ENCODE assay signal across 9 cellular contexts in genomic region chr5:64506567-64507321, GRCh38. TPM values are rescaled to one million over a fixed set of nuclear protein-coding genes. Genes with fewer than 3 reads are reported as not detected.
DNase-seq lines count a peak whose midpoint lies in the region; ATAC-seq, FAIRE-seq and TF ChIP-seq lines count a peak whose summit lies in the region.
"Had no signal": no experiment of that assay in that cellular context is flagged by ENCODE, and none has a peak within 500 bp of the region (broad histone marks: within the 10 kb centered on the region; RNA-seq: fewer than 3 reads in every experiment).

No MANE protein-coding gene starts in this region.

- no peaks in the 10 kb centered on the region for H3K36me3 ChIP-seq in astrocyte (ENCODE audit: insufficient read depth, low read length)
- H3K36me3 ChIP-seq in iPS DF 6.9 (ENCODE audit: control insufficient read depth, insufficient read depth, low read length) = no peaks in the 10 kb centered on the region

- H3K4me3 ChIP-seq in GM12875 (ENCODE audit: low read depth, low read length) (no peak overlapping the region), astrocyte (ENCODE audit: insufficient read depth, low read depth, low read length) (peak overlapping the region; percentile 62), iPS DF 6.9 (ENCODE audit: low read length) (peak overlapping the region; percentile 54; the same call in 1 of the 2 replicates)

- WGBS in iPS DF 6.9 (ENCODE audit: insufficient coverage, insufficient read length) = no CpG with 5 or more reads among the region's 43 CpGs

- H3K27ac ChIP-seq in astrocyte (ENCODE audit: low read depth, low read length) = no peak overlapping the region
- no peak overlapping the region for H3K27ac ChIP-seq in iPS DF 6.9 (ENCODE audit: low read length)

- no peaks in the 10 kb centered on the region for H4K20me1 ChIP-seq in astrocyte (ENCODE audit: insufficient read depth, low read length)

- no peak overlapping the region for H3K27ac Mint-ChIP-seq in astrocyte (ENCODE audit: unreplicated experiment)
- no peak overlapping the region for H3K27ac Mint-ChIP-seq in CD14-positive monocyte

- H3K4me1 Mint-ChIP-seq in astrocyte (ENCODE audit: low read depth, unreplicated experiment) = peaks cover 19% of the 10 kb centered on the region
- no peaks in the 10 kb centered on the region for H3K4me1 Mint-ChIP-seq in CD14-positive monocyte

- peak; percentile 24 for ATAC-seq in sciatic nerve
- ATAC-seq in GM21717 (IDR thresholded peaks at IDR 0.05; ENCODE audit: unreplicated experiment) = no peak

- peaks cover 1% of the 10 kb centered on the region for H3K9me3 Mint-ChIP-seq in astrocyte (ENCODE audit: unreplicated experiment)
- peaks cover 3 to 17% (median 9%) of the 10 kb centered on the region in 7 donors for H3K9me3 Mint-ChIP-seq in CD14-positive monocyte

- FAIRE-seq in astrocyte (lab: Jason Lieb, UNC) = no peak

- H3K9me3 ChIP-seq in astrocyte (ENCODE audit: insufficient read depth, low read depth, low read length) = no peaks in the 10 kb centered on the region
- H3K9me3 ChIP-seq in iPS DF 6.9 (ENCODE audit: control insufficient read depth, insufficient read depth, low read length) = no peaks in the 10 kb centered on the region

- no peaks in the 10 kb centered on the region for H3K79me2 ChIP-seq in astrocyte (ENCODE audit: insufficient read depth, low read length)

- H3K4me1 ChIP-seq in astrocyte (ENCODE audit: insufficient read depth, low read length) (no peaks in the 10 kb centered on the region), iPS DF 6.9 (ENCODE audit: control insufficient read depth, insufficient read depth, low read length) (peaks cover 5% of the 10 kb centered on the region; the same call in 1 of the 2 replicates)

- no peak for DNase-seq in astrocyte (ENCODE audit: low read depth)
- DNase-seq in iPS DF 6.9 (ENCODE audit: low read depth, low spot score) = no peak
- no peak for DNase-seq in sciatic nerve (ENCODE audit: low spot score)
- DNase-seq in CD14-positive monocyte (ENCODE audit: low spot score) = no peak
- DNase-seq in COR-L47 (lab: John Stamatoyannopoulos, UW) = no peak
- DNase-seq in ureter (ENCODE audit: low spot score) = no peak

- peak overlapping the region; percentile 96 for H2AFZ ChIP-seq in astrocyte (ENCODE audit: low read depth, low read length)

- intact Hi-C loops in sciatic nerve (cut with DNase I) = no loop called here
- intact Hi-C loops in CD14-positive monocyte (cut with micrococcal nuclease) = no loop called here

- H3K27me3 ChIP-seq in astrocyte (ENCODE audit: insufficient read depth, low read length) = peaks cover 28% of the 10 kb centered on the region
- H3K27me3 ChIP-seq in iPS DF 6.9 (ENCODE audit: control insufficient read depth, insufficient read depth, low read length) = peaks cover 8% of the 10 kb centered on the region

- H3K9ac ChIP-seq in astrocyte (ENCODE audit: low read length) = peak overlapping the region; percentile 55

- TF ChIP-seq CTCF in GM12875 (IDR thresholded peaks at IDR 0.05; ENCODE audit: borderline replicate concordance, insufficient read depth, low read depth, low read length) (0 out of 2 replicates have a peak, but pooled peaks have one; percentile 7), astrocyte (IDR thresholded peaks at IDR 0.05; ENCODE audit: insufficient read depth, low read depth, low read length) (no peak), CD14-positive monocyte (IDR thresholded peaks at IDR 0.05) (no peak)

- peak overlapping the region; percentile 98 for H3K4me2 ChIP-seq in astrocyte (ENCODE audit: low read length)

- H3K27me3 Mint-ChIP-seq in astrocyte (ENCODE audit: low read depth, unreplicated experiment) (peaks cover 64% of the 10 kb centered on the region), CD14-positive monocyte (ENCODE audit: low read depth in 3 of 3) (peaks cover 40 to 42% (median 42%) of the 10 kb centered on the region in 3 donors)

- H3K4me3 Mint-ChIP-seq in astrocyte (ENCODE audit: unreplicated experiment) (peak overlapping the region; percentile 83), CD14-positive monocyte (peak overlapping the region in 1 of 2 donors; percentile 72)

- H3K36me3 Mint-ChIP-seq in astrocyte (ENCODE audit: low read depth, unreplicated experiment) (no peaks in the 10 kb centered on the region), CD14-positive monocyte (no peaks in the 10 kb centered on the region)

RNA-seq across cellular contexts. Expression of gene RGS7BP, which starts 0.9 kb away (rescaled TPM):
- total RNA-seq in astrocyte = 0.07 and 0.12 TPM in 2 replicates
- total RNA-seq in sciatic nerve = 0.67 TPM
- polyA plus RNA-seq in CD14-positive monocyte = not detected
- 7.5 TPM for total RNA-seq in ureter
- total RNA-seq: NCI-H460 had no signal
